In the genomic region with DNA sequence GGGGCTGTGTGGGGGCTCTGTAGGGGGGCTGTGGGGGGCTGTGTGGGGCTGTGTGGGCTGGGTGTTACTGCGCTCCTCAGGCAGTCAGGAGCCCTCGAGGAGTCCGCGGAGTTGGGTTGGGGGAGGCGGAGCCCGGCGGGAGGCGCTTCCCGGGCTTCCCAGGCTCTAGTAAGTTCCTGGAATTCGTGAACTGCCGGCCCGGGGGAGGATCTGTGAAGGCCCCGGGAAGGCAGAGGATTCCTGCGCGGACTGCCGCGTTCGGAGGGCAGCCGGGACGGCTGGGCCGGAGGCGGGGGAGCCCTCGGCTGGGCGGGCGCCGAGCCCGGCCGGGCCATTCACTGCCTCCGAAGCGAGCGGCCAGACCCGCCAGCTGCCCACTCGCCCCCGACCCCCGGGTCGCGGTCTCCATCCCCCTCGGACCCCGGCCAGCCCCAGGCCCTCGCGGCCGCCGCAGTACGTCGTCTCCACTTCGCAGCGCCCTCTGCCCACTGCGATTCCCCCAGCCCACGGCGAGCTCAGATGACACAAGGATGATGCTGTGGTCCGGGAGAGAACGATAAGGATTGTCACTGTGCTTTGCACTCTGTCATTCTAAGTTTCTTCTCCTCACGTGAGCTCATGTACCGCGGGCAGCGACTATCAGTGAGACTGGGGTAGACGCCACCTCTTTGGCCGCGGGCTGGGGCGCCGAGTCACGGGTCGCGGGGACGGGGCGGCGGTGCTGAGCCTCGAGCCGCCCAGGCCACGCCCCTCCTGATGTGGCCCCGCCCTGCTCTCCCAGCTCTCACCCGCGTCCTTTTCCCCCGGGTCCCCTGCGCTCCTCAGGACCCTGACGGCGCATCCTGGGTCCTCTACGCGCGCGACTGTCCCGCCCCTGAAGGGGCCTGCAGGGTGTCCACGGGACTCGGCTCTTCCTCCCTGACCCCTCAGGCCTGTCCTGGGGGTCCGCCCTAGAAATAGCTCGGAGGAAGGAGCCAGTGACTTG, we compare ENCODE assay signal across 8 cellular contexts.
DNase-seq lines count a peak whose midpoint lies in the region; ATAC-seq, FAIRE-seq and TF ChIP-seq lines count a peak whose summit lies in the region.

No MANE protein-coding gene starts in this region.

- ATAC-seq in HG02885 (IDR thresholded peaks at IDR 0.05; ENCODE audit: poor library complexity, unreplicated experiment) = peak; percentile 93

- no peak for TF ChIP-seq CTCF in endothelial cell of umbilical vein (IDR thresholded peaks at IDR 0.05; ENCODE audit: extremely low read depth in 1 of 2, insufficient read depth in 1 of 2, low read depth in 1 of 2, low read length in 2 of 2)

- dilution Hi-C loops in endothelial cell of umbilical vein (cut with MboI; ENCODE audit: extremely low pct_ligation_motif_present, low sequenced_read_pairs) = no loop called here

- H3K9me3 ChIP-seq in endothelial cell of umbilical vein (replicated peaks; ENCODE audit: control insufficient read depth, insufficient read depth, low read length) (no peaks in the 10 kb centered on the region), mononuclear cell (ENCODE audit: low read depth, low read length) (no peaks in the 10 kb centered on the region)

- TF ChIP-seq POLR2A in endothelial cell of umbilical vein (IDR thresholded peaks at IDR 0.05; ENCODE audit: low read depth, low read length) = no peak

- DNase-seq in NCI-H345 (lab: John Stamatoyannopoulos, UW) (peak; percentile 45), NCI-H345 treated with DMSO at 0.1 percent for 48 hours (lab: John Stamatoyannopoulos, UW; ENCODE audit: unreplicated experiment) (no peak), NCI-H69 (lab: John Stamatoyannopoulos, UW) (peak; percentile 83), endothelial cell of umbilical vein (ENCODE audit: low read depth, low spot score) (peak; percentile 50)
- peak; percentile 38 for DNase-seq in activated CD8-positive, alpha-beta memory T cell treated with anti-CD3 and anti-CD28 coated beads, Interleukin-2, amount 50 U/mL, for 24 hours (ENCODE audit: extremely low read depth)
- peak; percentile 67 to 72 for DNase-seq in stimulated activated CD8-positive, alpha-beta memory T cell treated with anti-CD3 and anti-CD28 coated beads, Interleukin-4, amount 100 ng/mL, for 1 hour (ENCODE audit: low read depth in 2 of 2, low spot score in 1 of 2)

- no peaks in the 10 kb centered on the region for H4K20me1 ChIP-seq in endothelial cell of umbilical vein (replicated peaks; ENCODE audit: control insufficient read depth, extremely low read depth, insufficient read depth, low read length)

- BruUV-seq in endothelial cell of umbilical vein (replicated peaks; lab: Mats Ljungman, UMichigan) = no TSS peak

- peak overlapping the region; percentile 5 for H3K27ac ChIP-seq in endothelial cell of umbilical vein (ENCODE audit: insufficient read depth, low read depth, low read length)

- peak overlapping the region; percentile 68 for H3K4me2 ChIP-seq in endothelial cell of umbilical vein (ENCODE audit: insufficient read depth, low read length)

- CTCF ChIA-PET in endothelial cell of umbilical vein (lab: Charles Lee) = interaction anchor here (0.7 to 1.3 kb wide), 13 partner anchors 8 to 99 kb away, joined by 3 to 13 read pairs (median 3); a partner anchor contains a TSS

- peak overlapping the region; percentile 69 for H3K9ac ChIP-seq in endothelial cell of umbilical vein (replicated peaks; ENCODE audit: extremely low read depth, insufficient read depth, low read length)

- H3K79me2 ChIP-seq in endothelial cell of umbilical vein (ENCODE audit: control insufficient read depth, insufficient read depth, low read length) = no peaks in the 10 kb centered on the region

- peak overlapping the region; percentile 93 for H2AFZ ChIP-seq in endothelial cell of umbilical vein (ENCODE audit: low read depth, low read length)

- peak; percentile 62 for FAIRE-seq in endothelial cell of umbilical vein (lab: Jason Lieb, UNC)

- no peaks in the 10 kb centered on the region for H3K9me1 ChIP-seq in endothelial cell of umbilical vein (replicated peaks; ENCODE audit: control insufficient read depth, extremely low read depth, insufficient read depth, low read length)

- intact Hi-C loops in endothelial cell of umbilical vein (cut with micrococcal nuclease) = no loop called here

- H3K27me3 ChIP-seq in endothelial cell of umbilical vein (ENCODE audit: control insufficient read depth in 2 of 2, insufficient read depth in 2 of 2, low read length in 2 of 2) (peaks cover 2 to 5% of the 10 kb centered on the region in 2 experiments), mononuclear cell (ENCODE audit: insufficient read depth, low read length) (peaks cover 3% of the 10 kb centered on the region)

- H3K4me1 ChIP-seq in endothelial cell of umbilical vein (ENCODE audit: control insufficient read depth, extremely low read depth, insufficient read depth, low read length) (peaks cover 13% of the 10 kb centered on the region), mononuclear cell (ENCODE audit: insufficient read depth, low read length) (peaks cover 21% of the 10 kb centered on the region)

- H3K4me3 ChIP-seq in endothelial cell of umbilical vein (replicated peaks in 1 of 3; ENCODE audit: insufficient read depth in 1 of 3, low read depth in 1 of 3, low read length in 3 of 3) = peak overlapping the region; percentile 40 to 56 (median 46)
- peak overlapping the region; percentile 56 for H3K4me3 ChIP-seq in mononuclear cell (ENCODE audit: low read length)

- H3K36me3 ChIP-seq in endothelial cell of umbilical vein (ENCODE audit: control insufficient read depth in 2 of 2, extremely low read depth in 1 of 2, insufficient read depth in 2 of 2, low read length in 2 of 2) = no peaks in the 10 kb centered on the region

- POLR2A ChIA-PET in endothelial cell of umbilical vein (lab: Charles Lee) = no interaction called here

TF ChIP-seq in endothelial cell of umbilical vein, 7 proteins besides CTCF, POLR2A, EP300 and RAD21:
- no peak for TF ChIP-seq GATA2 (IDR thresholded peaks at IDR 0.05; ENCODE audit: insufficient read depth, insufficient read length, low read depth, low read length)
- TF ChIP-seq EZH2 (IDR thresholded peaks at IDR 0.05; ENCODE audit: borderline replicate concordance, low read depth, low read length, severe bottlenecking) = peak; percentile 9
